23 cellular contexts compared by ENCODE assay signal in the genomic region with DNA sequence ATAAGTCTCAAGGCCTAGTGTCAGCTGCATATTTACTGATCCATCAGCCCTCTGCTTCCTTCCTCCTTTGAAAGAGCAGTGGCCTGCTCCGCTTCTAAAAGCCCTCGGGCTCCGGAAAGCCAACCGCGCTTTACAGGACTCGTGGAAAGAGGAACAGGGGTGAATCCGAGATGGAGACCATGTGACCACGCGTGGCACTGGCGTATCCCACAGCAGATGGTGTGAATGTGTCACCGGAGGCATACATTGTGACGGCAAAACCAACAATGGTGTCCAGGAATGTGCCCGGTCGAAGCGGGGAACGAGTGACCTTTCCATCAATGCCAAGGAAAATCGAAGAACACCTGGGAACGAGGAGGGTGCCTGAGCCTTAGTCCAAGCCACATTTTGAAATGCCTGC.
"Had no signal": no experiment of that assay in that cellular context is flagged by ENCODE, and none has a peak within 500 bp of the region (broad histone marks: within the 10 kb centered on the region; RNA-seq: fewer than 3 reads in every experiment).

No MANE protein-coding gene starts in this region.

- H3K4me3 Mint-ChIP-seq: memory B cell; naive B cell; nephron; stimulated activated naive B cell treated with anti-CD40 and anti-IgM and Interleukin-4, amounts not matched to agents 10 μg/mL and 1 μg/mL and 100 μg/mL, for 72 hours; stimulated activated naive CD8-positive, alpha-beta T cell treated with anti-CD3 and anti-CD28 coated beads, Interleukin-15, amount 100 ng/mL, for 72 hours had no signal

- H3K4me1 Mint-ChIP-seq: memory B cell; nephron; stimulated activated naive B cell treated with anti-CD40 and anti-IgM and Interleukin-4, amounts not matched to agents 10 μg/mL and 1 μg/mL and 100 μg/mL, for 72 hours had no signal

- H3K36me3 ChIP-seq: heart left ventricle, left ventricle myocardium inferior, lower lobe of right lung, right lobe of liver, spleen, tibial nerve had no signal

- H3K27ac ChIP-seq: dorsolateral prefrontal cortex, heart left ventricle, left ventricle myocardium inferior, lower lobe of right lung, parathyroid adenoma, psoas muscle, right lobe of liver, spleen, testis, tibial nerve had no signal

- H3K36me3 Mint-ChIP-seq: memory B cell had no signal

- DNase-seq: cortex of kidney; effector CD8-positive, alpha-beta T cell; hippocampal formation; left ventricle myocardium inferior; lower lobe of right lung; naive B cell; occipital lobe; psoas muscle; retina; stimulated activated CD4-positive, alpha-beta T cell treated with anti-CD3 and anti-CD28 coated beads, Interleukin-15, amount 100 ng/mL, for 24 hours; stimulated activated CD4-positive, alpha-beta T cell treated with anti-CD3 and anti-CD28 coated beads, Interleukin-1b, Interleukin-23, amount 100 ng/mL, for 48 hours; stimulated activated CD4-positive, alpha-beta T cell treated with anti-CD3 and anti-CD28 coated beads, Interleukin-4, amount 100 ng/mL, for 24 hours; stimulated activated naive B cell treated with anti-CD40 and anti-IgM and Interleukin-4, amounts not matched to agents 10 μg/mL and 1 μg/mL and 100 μg/mL, for 72 hours; stimulated activated naive CD8-positive, alpha-beta T cell treated with anti-CD3 and anti-CD28 coated beads, Interleukin-15, amount 100 ng/mL, for 72 hours had no signal

- H3K9me3 ChIP-seq: heart left ventricle, left ventricle myocardium inferior, lower lobe of right lung, psoas muscle, right lobe of liver, testis had no signal

- H3K27me3 Mint-ChIP-seq: memory B cell; naive B cell; stimulated activated naive B cell treated with anti-CD40 and anti-IgM and Interleukin-4, amounts not matched to agents 10 μg/mL and 1 μg/mL and 100 μg/mL, for 72 hours; stimulated activated naive CD8-positive, alpha-beta T cell treated with anti-CD3 and anti-CD28 coated beads, Interleukin-15, amount 100 ng/mL, for 72 hours had no signal

- H3K4me3 ChIP-seq: dorsolateral prefrontal cortex, heart left ventricle, left ventricle myocardium inferior, lower lobe of right lung, psoas muscle, right lobe of liver, spleen, testis, tibial nerve had no signal

- H3K27me3 ChIP-seq: heart left ventricle, right lobe of liver, spleen, testis, tibial nerve had no signal

- H3K4me1 ChIP-seq: heart left ventricle, left ventricle myocardium inferior, lower lobe of right lung, parathyroid adenoma, psoas muscle, right lobe of liver, spleen, testis, tibial nerve had no signal

- H3K27ac Mint-ChIP-seq: memory B cell; naive B cell; nephron; stimulated activated naive B cell treated with anti-CD40 and anti-IgM and Interleukin-4, amounts not matched to agents 10 μg/mL and 1 μg/mL and 100 μg/mL, for 72 hours; stimulated activated naive CD8-positive, alpha-beta T cell treated with anti-CD3 and anti-CD28 coated beads, Interleukin-15, amount 100 ng/mL, for 72 hours had no signal
